Comparison of ENCODE assay signal across 3 cellular contexts in genomic region chr20:26354521-26354920, GRCh38.
"Had no signal": no experiment of that assay in that cellular context is flagged by ENCODE, and none has a peak within 500 bp of the region (broad histone marks: within the 10 kb centered on the region; RNA-seq: fewer than 3 reads in every experiment).

No MANE protein-coding gene starts in this region.

- DNase-seq: GDM1, GF-D8 had no signal

- ATAC-seq: GM12878 had no signal

- H3K4me3 ChIP-seq: GM12878 had no signal
